25 cellular contexts compared by ENCODE assay signal in genomic region chr18:58102020-58102419, GRCh38. TPM values are rescaled to one million over a fixed set of nuclear protein-coding genes. Genes with fewer than 3 reads are reported as not detected.
DNase-seq lines count a peak whose midpoint lies in the region; ATAC-seq and TF ChIP-seq lines count a peak whose summit lies in the region.
"Had no signal": no experiment of that assay in that cellular context is flagged by ENCODE, and none has a peak within 500 bp of the region (broad histone marks: within the 10 kb centered on the region; RNA-seq: fewer than 3 reads in every experiment).

No MANE protein-coding gene starts in this region.

- H3K27me3 Mint-ChIP-seq in endodermal cell (ENCODE audit: insufficient read depth) (no peaks in the 10 kb centered on the region), nephron (ENCODE audit: low read depth) (no peaks in the 10 kb centered on the region)

- 51% methylated on average over 2 of the region's 2 CpGs; no CpG with 5 or more reads in 1 of the 2 experiments for WGBS in endodermal cell (ENCODE audit: insufficient coverage in 1 of 2, insufficient read length in 1 of 2), 2 experiments

- H3K36me3 ChIP-seq in DOHH2 (ENCODE audit: control insufficient read depth, low read length) (no peaks in the 10 kb centered on the region), KMS-11 (ENCODE audit: insufficient read depth) (no peaks in the 10 kb centered on the region), endodermal cell (ENCODE audit: control insufficient read depth, insufficient read depth, low read length) (no peaks in the 10 kb centered on the region)

- no peak for ATAC-seq in HG03521 (IDR thresholded peaks at IDR 0.05; ENCODE audit: unreplicated experiment)
- no peak for ATAC-seq in foreskin keratinocyte
- ATAC-seq: left colon; natural killer cell treated with Interleukin-12 subunit alpha and Interleukin-12 subunit beta and Interleukin-15 and Interleukin-18, amount 100 ng/mL, for 72 hours; PC-3 had no signal

- H3K4me3 ChIP-seq in DOHH2 (ENCODE audit: low read length): 0 out of 2 replicates have a peak overlapping the region, but pooled peaks have one; percentile 11
- no peak overlapping the region for H3K4me3 ChIP-seq in KMS-11 (IDR thresholded peaks at IDR 0.05; ENCODE audit: insufficient read depth, low read depth, low read length)
- no peak overlapping the region for H3K4me3 ChIP-seq in endodermal cell (ENCODE audit: low read length)

- H4K20me1 ChIP-seq in DOHH2 (ENCODE audit: control insufficient read depth, insufficient read depth, low read depth, low read length): no peaks in the 10 kb centered on the region
- no peaks in the 10 kb centered on the region for H4K20me1 ChIP-seq in KMS-11 (ENCODE audit: insufficient read depth)

- H3K36me3 Mint-ChIP-seq in endodermal cell (ENCODE audit: low read depth): peaks cover 3% of the 10 kb centered on the region
- peaks cover 5% of the 10 kb centered on the region for H3K36me3 Mint-ChIP-seq in nephron (ENCODE audit: low read depth)
- H3K36me3 Mint-ChIP-seq: natural killer cell treated with Interleukin-12 subunit alpha and Interleukin-12 subunit beta and Interleukin-15 and Interleukin-18, amount 100 ng/mL, for 72 hours had no signal

- TF ChIP-seq CTCF in DOHH2 (IDR thresholded peaks at IDR 0.05; ENCODE audit: low read depth, low read length, poor library complexity, severe bottlenecking) (no peak), KMS-11 (conservative IDR thresholded peaks at IDR 0.05; ENCODE audit: low read depth, low read length) (no peak), endodermal cell (conservative IDR thresholded peaks at IDR 0.05) (no peak), nephron (IDR thresholded peaks at IDR 0.05; ENCODE audit: unreplicated experiment in 3 of 3) (no peak), foreskin keratinocyte (conservative IDR thresholded peaks at IDR 0.05) (no peak)

- H3K27me3 ChIP-seq in DOHH2 (ENCODE audit: control insufficient read depth, low read length): no peaks in the 10 kb centered on the region
- H3K27me3 ChIP-seq in KMS-11 (ENCODE audit: insufficient read depth, low read depth): no peaks in the 10 kb centered on the region
- no peaks in the 10 kb centered on the region for H3K27me3 ChIP-seq in endodermal cell (ENCODE audit: control insufficient read depth, insufficient read depth, low read length, poor library complexity, severe bottlenecking)
- H3K27me3 ChIP-seq in foreskin keratinocyte: no peaks in the 10 kb centered on the region

- H2AFZ ChIP-seq in KMS-11 (ENCODE audit: low read depth): no peak overlapping the region

- H3K27ac Mint-ChIP-seq in endodermal cell: no peak overlapping the region
- peak overlapping the region; percentile 24 to 72 (median 48) for H3K27ac Mint-ChIP-seq in nephron
- H3K27ac Mint-ChIP-seq: activated CD4-positive, alpha-beta memory T cell treated with anti-CD3 and anti-CD28 coated beads, Interleukin-2, amount 10 ng/mL, durations not matched to agents 7 days and 5 days; natural killer cell treated with Interleukin-12 subunit alpha and Interleukin-12 subunit beta and Interleukin-15 and Interleukin-18, amount 100 ng/mL, for 72 hours; stimulated activated naive CD8-positive, alpha-beta T cell treated with anti-CD3 and anti-CD28 coated beads, Interleukin-15, Interleukin-2, amounts not matched to agents 100 ng/mL and 50 ng/mL, for 24 hours had no signal

- peaks cover 70% of the 10 kb centered on the region for H3K4me1 ChIP-seq in DOHH2 (ENCODE audit: control insufficient read depth, low read length)
- H3K4me1 ChIP-seq in KMS-11 (ENCODE audit: low read depth, poor library complexity, severe bottlenecking): peaks cover 73% of the 10 kb centered on the region
- H3K4me1 ChIP-seq in endodermal cell (ENCODE audit: control insufficient read depth, insufficient read depth, low read length): peaks cover 17% of the 10 kb centered on the region
- H3K4me1 ChIP-seq in foreskin keratinocyte: no peaks in the 10 kb centered on the region

- H3K9ac ChIP-seq in KMS-11: no peak overlapping the region
- H3K9ac ChIP-seq in endodermal cell (ENCODE audit: extremely low read depth, low read length, poor library complexity, severe bottlenecking): no peak overlapping the region

- no peaks in the 10 kb centered on the region for H3K9me2 ChIP-seq in DOHH2 (replicated peaks; ENCODE audit: control insufficient read depth, low read length)

- H3K9me3 ChIP-seq in DOHH2 (ENCODE audit: control insufficient read depth, insufficient read depth, low read length) (no peaks in the 10 kb centered on the region), endodermal cell (ENCODE audit: control insufficient read depth, low read length) (no peaks in the 10 kb centered on the region)
- H3K9me3 ChIP-seq: Caco-2 had no signal

- H3K79me2 ChIP-seq in DOHH2 (ENCODE audit: control insufficient read depth, low read length) (peaks cover 79% of the 10 kb centered on the region), KMS-11 (ENCODE audit: insufficient read depth, low read depth) (no peaks in the 10 kb centered on the region)

- H3K4me1 Mint-ChIP-seq in endodermal cell: peaks cover 65% of the 10 kb centered on the region
- peaks cover 42% of the 10 kb centered on the region for H3K4me1 Mint-ChIP-seq in nephron
- H3K4me1 Mint-ChIP-seq: activated CD4-positive, alpha-beta memory T cell treated with anti-CD3 and anti-CD28 coated beads, Interleukin-2, amount 10 ng/mL, durations not matched to agents 7 days and 5 days had no signal

- H3K27ac ChIP-seq in DOHH2 (ENCODE audit: low read depth, low read length) (peak overlapping the region; percentile 12; the same call in 1 of the 2 replicates), KMS-11 (peak overlapping the region; percentile 79; the same call in 1 of the 2 replicates), endodermal cell (ENCODE audit: low read depth, low read length) (peak overlapping the region; percentile 8), foreskin keratinocyte (no peak overlapping the region)

- H3K4me2 ChIP-seq in DOHH2 (ENCODE audit: low read length): peak overlapping the region; percentile 39
- H3K4me2 ChIP-seq in KMS-11: peak overlapping the region; percentile 49; the same call in 1 of the 2 replicates

- DNase-seq in endodermal cell (peak; percentile 21), HPDE6-E6E7 (ENCODE audit: extremely low spot score) (no peak), foreskin keratinocyte (no peak)
- DNase-seq in stimulated activated CD4-positive, alpha-beta T cell treated with anti-CD3 and anti-CD28 coated beads, Interleukin-2, amount 100 ng/mL, for 24 hours: no peak
- DNase-seq: activated CD4-positive, alpha-beta memory T cell treated with anti-CD3 and anti-CD28 coated beads, Interleukin-2, amount 10 ng/mL, durations not matched to agents 7 days and 5 days; activated effector memory CD4-positive, alpha-beta T cell treated with anti-CD3 and anti-CD28 coated beads, Interleukin-2, amount 50 U/mL, for 16 hours; activated T-cell treated with anti-CD3 and anti-CD28 coated beads for 4 hours; Caco-2; DMS79 treated with DMSO at 0.1 percent for 48 hours; HCEC 1CT; Kasumi-1; left colon; NCI-H1930; NCI-H2227 treated with DMSO at 0.1 percent for 48 hours; PC-3; SHP77; stimulated activated CD4-positive, alpha-beta T cell treated with anti-CD3 and anti-CD28 coated beads, Interleukin-4, amount 100 ng/mL, for 24 hours; SW 1271; trophoblast cell had no signal

- H3K4me3 Mint-ChIP-seq in endodermal cell (no peak overlapping the region), nephron (no peak overlapping the region)
- H3K4me3 Mint-ChIP-seq: activated CD4-positive, alpha-beta memory T cell treated with anti-CD3 and anti-CD28 coated beads, Interleukin-2, amount 10 ng/mL, durations not matched to agents 7 days and 5 days; natural killer cell treated with Interleukin-12 subunit alpha and Interleukin-12 subunit beta and Interleukin-15 and Interleukin-18, amount 100 ng/mL, for 72 hours; stimulated activated naive CD8-positive, alpha-beta T cell treated with anti-CD3 and anti-CD28 coated beads, Interleukin-15, Interleukin-2, amounts not matched to agents 100 ng/mL and 50 ng/mL, for 24 hours had no signal

- H3K9me3 Mint-ChIP-seq in endodermal cell (no peaks in the 10 kb centered on the region), nephron (no peaks in the 10 kb centered on the region)
- H3K9me3 Mint-ChIP-seq: activated CD4-positive, alpha-beta memory T cell treated with anti-CD3 and anti-CD28 coated beads, Interleukin-2, amount 10 ng/mL, durations not matched to agents 7 days and 5 days; natural killer cell treated with Interleukin-12 subunit alpha and Interleukin-12 subunit beta and Interleukin-15 and Interleukin-18, amount 100 ng/mL, for 72 hours; stimulated activated naive CD8-positive, alpha-beta T cell treated with anti-CD3 and anti-CD28 coated beads, Interleukin-15, Interleukin-2, amounts not matched to agents 100 ng/mL and 50 ng/mL, for 24 hours had no signal

- H3F3A ChIP-seq in DOHH2 (ENCODE audit: control insufficient read depth, insufficient read depth): peaks cover 9% of the 10 kb centered on the region

RNA-seq across cellular contexts. Expression of gene NEDD4L, which starts 58.0 kb away (rescaled TPM):
- 10 to 100 TPM; 70.5 to 75.3 TPM for total RNA-seq in endodermal cell
- 43.2 TPM for polyA plus RNA-seq in endodermal cell (2013, experiment 1 of 2)
- polyA plus RNA-seq in endodermal cell (2013, experiment 2 of 2): 35.7 TPM
- total RNA-seq in foreskin keratinocyte: 76.3 and 79.5 TPM in 2 replicates
- 52.6 and 62.1 TPM in 2 replicates for polyA plus RNA-seq in foreskin keratinocyte
